ENCODE assay signal across 8 cellular contexts in genomic region chr22:29266564-29267461, GRCh38. TPM values are rescaled to one million over a fixed set of nuclear protein-coding genes. Genes with fewer than 3 reads are reported as not detected.
DNase-seq lines count a peak whose midpoint lies in the region; ATAC-seq, FAIRE-seq and TF ChIP-seq lines count a peak whose summit lies in the region.

No MANE protein-coding gene starts in this region.

- peak overlapping the region; percentile 86 to 90 for H3K4me3 Mint-ChIP-seq in effector memory CD8-positive, alpha-beta T cell
- H3K4me3 Mint-ChIP-seq in nephron progenitor cell, result peak overlapping the region; percentile 96

- POLR2A ChIA-PET in Panc1 (lab: Charles Lee), result no interaction called here

- no peak for TF ChIP-seq POLR2A in H54 (IDR thresholded peaks at IDR 0.05; ENCODE audit: low read depth, low read length)

- peaks cover 24% of the 10 kb centered on the region for H3K4me1 ChIP-seq in Panc1 (ENCODE audit: control insufficient read depth, insufficient read depth, low read length)

- H3K4me3 ChIP-seq in GM06990 (replicated peaks; ENCODE audit: low read depth, low read length) (peak overlapping the region; percentile 98), Panc1 (ENCODE audit: low read depth in 2 of 2, low read length in 2 of 2) (peak overlapping the region; percentile 91 to 98)

- H3K27me3 ChIP-seq in GM06990 (replicated peaks; ENCODE audit: control insufficient read depth, insufficient read depth, low read length) (no peaks in the 10 kb centered on the region), Panc1 (ENCODE audit: control insufficient read depth, insufficient read depth, low read length) (no peaks in the 10 kb centered on the region)

- H3K9me3 ChIP-seq in Panc1 (ENCODE audit: control insufficient read depth, insufficient read depth, low read depth, low read length), result no peaks in the 10 kb centered on the region

- no peak for FAIRE-seq in H54 (lab: Jason Lieb, UNC)

- ATAC-seq in Panc1, result no peak
- ATAC-seq in effector memory CD8-positive, alpha-beta T cell (replicated peaks), result no peak

- H3K9me3 Mint-ChIP-seq in effector memory CD8-positive, alpha-beta T cell, result no peaks in the 10 kb centered on the region
- no peaks in the 10 kb centered on the region for H3K9me3 Mint-ChIP-seq in nephron progenitor cell

- no TSS peak for BruUV-seq in Panc1 (replicated peaks; lab: Mats Ljungman, UMichigan)

- H3K36me3 ChIP-seq in GM06990 (ENCODE audit: control insufficient read depth, insufficient read depth, low read length) (peaks cover 11% of the 10 kb centered on the region), Panc1 (ENCODE audit: control insufficient read depth, insufficient read depth, low read length) (peaks cover 22% of the 10 kb centered on the region)

- CTCF ChIA-PET in Panc1 (lab: Charles Lee), result no interaction called here

- DNase-seq in GM06990 (ENCODE audit: extremely low read depth, insufficient read length), result no peak
- DNase-seq in Panc1 (ENCODE audit: low read depth, low spot score), result no peak
- no peak for DNase-seq in effector memory CD8-positive, alpha-beta T cell
- DNase-seq in nephron progenitor cell, result peak; percentile 23
- no peak for DNase-seq in stimulated activated CD4-positive, alpha-beta T cell treated with anti-CD3 and anti-CD28 coated beads, Interleukin-4, amount 100 ng/mL, for 1 hour
- DNase-seq in LoVo (ENCODE audit: low spot score), result no peak
- no peak for DNase-seq in C1 segment of cervical spinal cord (lab: John Stamatoyannopoulos, UW)
- no peak for DNase-seq in H54 (ENCODE audit: insufficient read length, low spot score)

- in situ Hi-C loops in Panc1 (cut with HindIII; ENCODE audit: low pct_unique_long_range_greater_than_20kb, low sequenced_read_pairs), result no loop called here

- peaks cover 36 to 41% of the 10 kb centered on the region in 2 donors for H3K4me1 Mint-ChIP-seq in effector memory CD8-positive, alpha-beta T cell (ENCODE audit: low read depth in 2 of 2)
- peaks cover 52% of the 10 kb centered on the region for H3K4me1 Mint-ChIP-seq in nephron progenitor cell

- no peaks in the 10 kb centered on the region for H3K27me3 Mint-ChIP-seq in effector memory CD8-positive, alpha-beta T cell
- peaks cover 5% of the 10 kb centered on the region for H3K27me3 Mint-ChIP-seq in nephron progenitor cell (ENCODE audit: low read depth, poor library complexity)

- no peak for TF ChIP-seq CTCF in GM06990 (IDR thresholded peaks at IDR 0.05; ENCODE audit: insufficient read depth, low read length, poor library complexity, severe bottlenecking)
- no peak for TF ChIP-seq CTCF in Panc1 (IDR thresholded peaks at IDR 0.05)
- TF ChIP-seq CTCF in nephron progenitor cell (IDR thresholded peaks at IDR 0.05), result no peak

- peak overlapping the region; percentile 97 to 98 for H3K27ac Mint-ChIP-seq in effector memory CD8-positive, alpha-beta T cell
- H3K27ac Mint-ChIP-seq in nephron progenitor cell, result peak overlapping the region; percentile 77

- intact Hi-C loops in Panc1 (cut with micrococcal nuclease; ENCODE audit: unreplicated experiment), result no loop called here

- H3K36me3 Mint-ChIP-seq in effector memory CD8-positive, alpha-beta T cell (ENCODE audit: insufficient read depth), result peaks cover 37% of the 10 kb centered on the region
- H3K36me3 Mint-ChIP-seq in nephron progenitor cell (ENCODE audit: low read depth), result peaks cover 30% of the 10 kb centered on the region

- H3K27ac ChIP-seq in Panc1 (ENCODE audit: low read length), result peak overlapping the region; percentile 98

RNA-seq across cellular contexts. Expression of gene RHBDD3, which starts 1.0 kb away (rescaled TPM):
- total RNA-seq in Panc1 (2021; ENCODE audit: unreplicated experiment), result 49.6 TPM
- polyA plus RNA-seq in Panc1 (2012; ENCODE audit: insufficient read length), result 48.2 TPM

RNA-seq across cellular contexts. Expression of gene EWSR1, which starts 1.3 kb away (rescaled TPM):
- 272 TPM for total RNA-seq in Panc1 (2021; ENCODE audit: unreplicated experiment)
- 240 TPM for polyA plus RNA-seq in Panc1 (2012; ENCODE audit: insufficient read length)

RNA-seq across cellular contexts. Expression of gene GAS2L1, which starts 39.6 kb away (rescaled TPM):
- total RNA-seq in Panc1 (2021; ENCODE audit: unreplicated experiment), result 68.8 TPM
- 74.4 TPM for polyA plus RNA-seq in Panc1 (2012; ENCODE audit: insufficient read length)

RNA-seq across cellular contexts. Expression of gene RASL10A, which starts 48.7 kb away (rescaled TPM):
- 2.6 TPM for total RNA-seq in Panc1 (2021; ENCODE audit: unreplicated experiment)
- polyA plus RNA-seq in Panc1 (2012; ENCODE audit: insufficient read length), result 2.4 TPM
